9 cellular contexts compared by ENCODE assay signal in genomic region chr5:159536166-159536565, GRCh38.
"Had no signal": no experiment of that assay in that cellular context is flagged by ENCODE, and none has a peak within 500 bp of the region (broad histone marks: within the 10 kb centered on the region; RNA-seq: fewer than 3 reads in every experiment).

No MANE protein-coding gene starts in this region.

- H3K4me3 Mint-ChIP-seq: GM23338, H9, HFFc6 had no signal

- H3K4me1 Mint-ChIP-seq: GM23338, H9 had no signal

- ATAC-seq: GM23338, HCT116 had no signal

- H3K27ac Mint-ChIP-seq: GM23338, H9, HFFc6 had no signal

- FAIRE-seq: H1, H54 had no signal

- DNase-seq: GM23248, GOT3, H7, H9, HFFc6 had no signal
